Comparison of ENCODE assay signal across 14 cellular contexts in genomic region chr20:63903796-63904570, GRCh38. TPM values are rescaled to one million over a fixed set of nuclear protein-coding genes. Genes with fewer than 3 reads are reported as not detected.
DNase-seq lines count a peak whose midpoint lies in the region; ATAC-seq lines count a peak whose summit lies in the region.
"Had no signal": no experiment of that assay in that cellular context is flagged by ENCODE, and none has a peak within 500 bp of the region (broad histone marks: within the 10 kb centered on the region; RNA-seq: fewer than 3 reads in every experiment).

No MANE protein-coding gene starts in this region.

- POLR2A ChIA-PET in activated CD4-positive, alpha-beta T cell treated with anti-CD3 and anti-CD28 coated beads, Interleukin-2, amount 10 ng/mL, durations not matched to agents 7 days and 5 days (lab: Charles Lee), result no interaction called here

- peaks cover 32% of the 10 kb centered on the region for H3K4me1 ChIP-seq in SJCRH30

- H3K9me3 ChIP-seq in SJCRH30 (replicated peaks), result no peaks in the 10 kb centered on the region
- H3K9me3 ChIP-seq: left lung had no signal

- no peaks in the 10 kb centered on the region for H3K36me3 ChIP-seq in SJCRH30

- intact Hi-C loops in activated T-helper 2 cell treated with anti-CD3 and anti-CD28 coated beads, Interferon-gamma antibody, Interleukin-2, Interleukin-4, amounts not matched to agents 10 μg/mL and 5 μg/mL and 100 μg/mL, durations not matched to agents 14 hours and 24 hours and 36 hours (cut with micrococcal nuclease), result no loop called here

- DNase-seq in activated CD4-positive, alpha-beta T cell treated with anti-CD3 and anti-CD28 coated beads, Interleukin-2, amount 10 ng/mL, durations not matched to agents 7 days and 5 days, result no peak
- DNase-seq in activated CD4-positive, alpha-beta T cell treated with anti-CD3 and anti-CD28 coated beads for 4 hours, result no peak
- peak; percentile 84 to 89 for DNase-seq in SJCRH30
- DNase-seq in natural killer cell treated with Interleukin-12 subunit alpha and Interleukin-12 subunit beta and Interleukin-15 and Interleukin-18, amount 100 ng/mL, for 72 hours (ENCODE audit: low spot score), result no peak
- DNase-seq in activated T-helper 2 cell treated with anti-CD3 and anti-CD28 coated beads, Interferon-gamma antibody, Interleukin-2, Interleukin-4, amounts not matched to agents 10 μg/mL and 5 μg/mL and 100 μg/mL, durations not matched to agents 14 hours and 24 hours and 36 hours (ENCODE audit: low spot score), result no peak
- DNase-seq: DND-41; endodermal cell; glutamatergic neuron; NCI-H1092; occipital lobe; stimulated activated CD4-positive, alpha-beta T cell treated with anti-CD3 and anti-CD28 coated beads, Interleukin-1b, Interleukin-23, amount 100 ng/mL, for 48 hours had no signal

- peak in 1 of 2 donors; percentile 62 for ATAC-seq in natural killer cell treated with Interleukin-12 subunit alpha and Interleukin-12 subunit beta and Interleukin-15 and Interleukin-18, amount 100 ng/mL, for 72 hours
- no peak for ATAC-seq in GM21786 (IDR thresholded peaks at IDR 0.05; ENCODE audit: unreplicated experiment)
- ATAC-seq: left lung had no signal

- peak overlapping the region; percentile 46 for H3K27ac ChIP-seq in SJCRH30

- peak overlapping the region; percentile 99 for H3K27ac Mint-ChIP-seq in activated CD4-positive, alpha-beta T cell treated with anti-CD3 and anti-CD28 coated beads, Interleukin-2, amount 10 ng/mL, durations not matched to agents 7 days and 5 days
- peak overlapping the region; percentile 32 to 59 for H3K27ac Mint-ChIP-seq in natural killer cell treated with Interleukin-12 subunit alpha and Interleukin-12 subunit beta and Interleukin-15 and Interleukin-18, amount 100 ng/mL, for 72 hours
- no peak overlapping the region for H3K27ac Mint-ChIP-seq in activated T-helper 2 cell treated with anti-CD3 and anti-CD28 coated beads, Interferon-gamma antibody, Interleukin-2, Interleukin-4, amounts not matched to agents 10 μg/mL and 5 μg/mL and 100 μg/mL, durations not matched to agents 14 hours and 24 hours and 36 hours
- H3K27ac Mint-ChIP-seq: endodermal cell had no signal

- H3K4me1 Mint-ChIP-seq in activated CD4-positive, alpha-beta T cell treated with anti-CD3 and anti-CD28 coated beads, Interleukin-2, amount 10 ng/mL, durations not matched to agents 7 days and 5 days, result peaks cover 63% of the 10 kb centered on the region
- peaks cover 24 to 35% of the 10 kb centered on the region in 2 donors for H3K4me1 Mint-ChIP-seq in natural killer cell treated with Interleukin-12 subunit alpha and Interleukin-12 subunit beta and Interleukin-15 and Interleukin-18, amount 100 ng/mL, for 72 hours (ENCODE audit: low read depth in 2 of 2)
- H3K4me1 Mint-ChIP-seq in activated T-helper 2 cell treated with anti-CD3 and anti-CD28 coated beads, Interferon-gamma antibody, Interleukin-2, Interleukin-4, amounts not matched to agents 10 μg/mL and 5 μg/mL and 100 μg/mL, durations not matched to agents 14 hours and 24 hours and 36 hours (ENCODE audit: low read depth), result peaks cover 28% of the 10 kb centered on the region

- CTCF ChIA-PET in activated CD4-positive, alpha-beta T cell treated with anti-CD3 and anti-CD28 coated beads, Interleukin-2, amount 10 ng/mL, durations not matched to agents 7 days and 5 days (lab: Charles Lee), result interaction anchor here (0.6 to 2.3 kb wide), 2 partner anchors 39 to 362 kb away, joined by 3 to 4 read pairs; partner anchors contain the start of gene TPD52L2

- H3K4me3 Mint-ChIP-seq in activated CD4-positive, alpha-beta T cell treated with anti-CD3 and anti-CD28 coated beads, Interleukin-2, amount 10 ng/mL, durations not matched to agents 7 days and 5 days, result no peak overlapping the region
- no peak overlapping the region for H3K4me3 Mint-ChIP-seq in natural killer cell treated with Interleukin-12 subunit alpha and Interleukin-12 subunit beta and Interleukin-15 and Interleukin-18, amount 100 ng/mL, for 72 hours
- H3K4me3 Mint-ChIP-seq in activated T-helper 2 cell treated with anti-CD3 and anti-CD28 coated beads, Interferon-gamma antibody, Interleukin-2, Interleukin-4, amounts not matched to agents 10 μg/mL and 5 μg/mL and 100 μg/mL, durations not matched to agents 14 hours and 24 hours and 36 hours (ENCODE audit: low read depth), result no peak overlapping the region
- H3K4me3 Mint-ChIP-seq: endodermal cell had no signal

- no peaks in the 10 kb centered on the region for H3K9me3 Mint-ChIP-seq in activated CD4-positive, alpha-beta T cell treated with anti-CD3 and anti-CD28 coated beads, Interleukin-2, amount 10 ng/mL, durations not matched to agents 7 days and 5 days
- no peaks in the 10 kb centered on the region for H3K9me3 Mint-ChIP-seq in natural killer cell treated with Interleukin-12 subunit alpha and Interleukin-12 subunit beta and Interleukin-15 and Interleukin-18, amount 100 ng/mL, for 72 hours
- H3K9me3 Mint-ChIP-seq in activated T-helper 2 cell treated with anti-CD3 and anti-CD28 coated beads, Interferon-gamma antibody, Interleukin-2, Interleukin-4, amounts not matched to agents 10 μg/mL and 5 μg/mL and 100 μg/mL, durations not matched to agents 14 hours and 24 hours and 36 hours, result no peaks in the 10 kb centered on the region
- H3K9me3 Mint-ChIP-seq: endodermal cell had no signal

- no peaks in the 10 kb centered on the region for H3K27me3 ChIP-seq in SJCRH30
- H3K27me3 ChIP-seq: left lung had no signal

- no peak overlapping the region for H3K4me3 ChIP-seq in SJCRH30
- H3K4me3 ChIP-seq: left lung had no signal

- H3K36me3 Mint-ChIP-seq in activated CD4-positive, alpha-beta T cell treated with anti-CD3 and anti-CD28 coated beads, Interleukin-2, amount 10 ng/mL, durations not matched to agents 7 days and 5 days (ENCODE audit: low read depth), result peaks cover 27% of the 10 kb centered on the region
- H3K36me3 Mint-ChIP-seq in natural killer cell treated with Interleukin-12 subunit alpha and Interleukin-12 subunit beta and Interleukin-15 and Interleukin-18, amount 100 ng/mL, for 72 hours, result no peaks in the 10 kb centered on the region
- peaks cover 26% of the 10 kb centered on the region for H3K36me3 Mint-ChIP-seq in activated T-helper 2 cell treated with anti-CD3 and anti-CD28 coated beads, Interferon-gamma antibody, Interleukin-2, Interleukin-4, amounts not matched to agents 10 μg/mL and 5 μg/mL and 100 μg/mL, durations not matched to agents 14 hours and 24 hours and 36 hours (ENCODE audit: low read depth)

- H3K27me3 Mint-ChIP-seq in activated CD4-positive, alpha-beta T cell treated with anti-CD3 and anti-CD28 coated beads, Interleukin-2, amount 10 ng/mL, durations not matched to agents 7 days and 5 days, result no peaks in the 10 kb centered on the region
- H3K27me3 Mint-ChIP-seq in natural killer cell treated with Interleukin-12 subunit alpha and Interleukin-12 subunit beta and Interleukin-15 and Interleukin-18, amount 100 ng/mL, for 72 hours, result no peaks in the 10 kb centered on the region
- no peaks in the 10 kb centered on the region for H3K27me3 Mint-ChIP-seq in activated T-helper 2 cell treated with anti-CD3 and anti-CD28 coated beads, Interferon-gamma antibody, Interleukin-2, Interleukin-4, amounts not matched to agents 10 μg/mL and 5 μg/mL and 100 μg/mL, durations not matched to agents 14 hours and 24 hours and 36 hours (ENCODE audit: low read depth)

RNA-seq across cellular contexts. Expression of gene DNAJC5, which starts 9.1 kb away (rescaled TPM):
- 10 to 100 TPM; 54.0 to 58.7 TPM for total RNA-seq in activated CD4-positive, alpha-beta T cell treated with anti-CD3 and anti-CD28 coated beads, Interleukin-2, amount 10 ng/mL, durations not matched to agents 7 days and 5 days
- 79.6 and 81.1 TPM in 2 replicates for total RNA-seq in SJCRH30 (2014; rRNA removed; shearing (Covaris generic))
- total RNA-seq in natural killer cell treated with Interleukin-12 subunit alpha and Interleukin-12 subunit beta and Interleukin-15 and Interleukin-18, amount 100 ng/mL, for 72 hours, result 10 to 100 TPM; 67.6 to 89.1 TPM
- total RNA-seq in activated T-helper 2 cell treated with anti-CD3 and anti-CD28 coated beads, Interferon-gamma antibody, Interleukin-2, Interleukin-4, amounts not matched to agents 10 μg/mL and 5 μg/mL and 100 μg/mL, durations not matched to agents 14 hours and 24 hours and 36 hours, result 38.1 and 40.0 TPM in 2 replicates

RNA-seq across cellular contexts. Expression of gene TPD52L2, which starts 38.9 kb away (rescaled TPM):
- total RNA-seq in activated CD4-positive, alpha-beta T cell treated with anti-CD3 and anti-CD28 coated beads, Interleukin-2, amount 10 ng/mL, durations not matched to agents 7 days and 5 days, result 10 to 100 TPM; 39.6 to 41.6 TPM
- 96.4 and 105 TPM in 2 replicates for total RNA-seq in SJCRH30 (2014; rRNA removed; shearing (Covaris generic))
- total RNA-seq in natural killer cell treated with Interleukin-12 subunit alpha and Interleukin-12 subunit beta and Interleukin-15 and Interleukin-18, amount 100 ng/mL, for 72 hours, result 10 to 100 TPM; 48.8 to 60.0 TPM
- total RNA-seq in activated T-helper 2 cell treated with anti-CD3 and anti-CD28 coated beads, Interferon-gamma antibody, Interleukin-2, Interleukin-4, amounts not matched to agents 10 μg/mL and 5 μg/mL and 100 μg/mL, durations not matched to agents 14 hours and 24 hours and 36 hours, result 62.5 and 66.7 TPM in 2 replicates

RNA-seq across cellular contexts. Expression of gene ABHD16B, which starts 42.7 kb away (rescaled TPM):
- total RNA-seq in activated CD4-positive, alpha-beta T cell treated with anti-CD3 and anti-CD28 coated beads, Interleukin-2, amount 10 ng/mL, durations not matched to agents 7 days and 5 days, result not detected
- not detected in 2 replicates for total RNA-seq in SJCRH30 (2014; rRNA removed; shearing (Covaris generic))
- total RNA-seq in natural killer cell treated with Interleukin-12 subunit alpha and Interleukin-12 subunit beta and Interleukin-15 and Interleukin-18, amount 100 ng/mL, for 72 hours, result not detected
- 0.16 TPM in 1 of 2 replicates, not detected in the other for total RNA-seq in activated T-helper 2 cell treated with anti-CD3 and anti-CD28 coated beads, Interferon-gamma antibody, Interleukin-2, Interleukin-4, amounts not matched to agents 10 μg/mL and 5 μg/mL and 100 μg/mL, durations not matched to agents 14 hours and 24 hours and 36 hours
- total RNA-seq: endodermal cell, NCI-H460, occipital lobe had no signal

RNA-seq across cellular contexts. Expression of gene UCKL1, which starts 52.2 kb away (rescaled TPM):
- total RNA-seq in activated CD4-positive, alpha-beta T cell treated with anti-CD3 and anti-CD28 coated beads, Interleukin-2, amount 10 ng/mL, durations not matched to agents 7 days and 5 days, result 10 to 100 TPM; 37.8 to 41.0 TPM
- total RNA-seq in SJCRH30 (2014; rRNA removed; shearing (Covaris generic)), result 27.1 and 35.0 TPM in 2 replicates
- total RNA-seq in natural killer cell treated with Interleukin-12 subunit alpha and Interleukin-12 subunit beta and Interleukin-15 and Interleukin-18, amount 100 ng/mL, for 72 hours, result 10 to 100 TPM; 32.6 to 52.9 TPM
- 48.7 and 51.2 TPM in 2 replicates for total RNA-seq in activated T-helper 2 cell treated with anti-CD3 and anti-CD28 coated beads, Interferon-gamma antibody, Interleukin-2, Interleukin-4, amounts not matched to agents 10 μg/mL and 5 μg/mL and 100 μg/mL, durations not matched to agents 14 hours and 24 hours and 36 hours

Comparison
In these comparisons a context has a peak if more than half of its experiments do, and no peak if none do; other contexts are left out.
1. DNase-seq: peak in SJCRH30 (2 of 2); none in activated CD4-positive, alpha-beta T cell treated with anti-CD3 and anti-CD28 coated beads, Interleukin-2, amount 10 ng/mL, durations not matched to agents 7 days and 5 days (single experiment), activated CD4-positive, alpha-beta T cell treated with anti-CD3 and anti-CD28 coated beads for 4 hours (0 of 2), natural killer cell treated with Interleukin-12 subunit alpha and Interleukin-12 subunit beta and Interleukin-15 and Interleukin-18, amount 100 ng/mL, for 72 hours (single experiment) and activated T-helper 2 cell treated with anti-CD3 and anti-CD28 coated beads, Interferon-gamma antibody, Interleukin-2, Interleukin-4, amounts not matched to agents 10 μg/mL and 5 μg/mL and 100 μg/mL, durations not matched to agents 14 hours and 24 hours and 36 hours (single experiment).